ENCODE assay signal across 14 cellular contexts in the genomic region with DNA sequence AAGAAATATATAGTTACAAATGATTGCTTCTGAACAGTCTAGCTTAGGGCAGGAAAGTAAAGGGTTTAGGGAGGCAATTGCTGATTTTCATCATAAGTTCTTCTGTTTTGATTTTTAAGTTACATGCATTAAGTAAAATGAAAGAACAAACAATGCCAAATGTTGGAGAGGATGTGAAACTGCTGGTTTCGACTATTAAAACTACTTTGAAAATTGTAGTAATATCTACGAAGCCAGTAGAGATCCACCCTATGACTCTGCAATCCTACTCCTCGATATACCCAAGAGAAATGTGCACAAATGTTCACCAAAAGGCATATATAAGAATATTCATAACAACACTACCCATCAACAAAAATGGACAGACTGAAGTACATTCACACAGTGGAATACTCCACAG. TPM values are rescaled to one million over a fixed set of nuclear protein-coding genes. Genes with fewer than 3 reads are reported as not detected.
DNase-seq lines count a peak whose midpoint lies in the region; ATAC-seq and TF ChIP-seq lines count a peak whose summit lies in the region.
"Had no signal": no experiment of that assay in that cellular context is flagged by ENCODE, and none has a peak within 500 bp of the region (broad histone marks: within the 10 kb centered on the region; RNA-seq: fewer than 3 reads in every experiment).

No MANE protein-coding gene starts in this region.

- H3K27me3 ChIP-seq in neuronal stem cell (ENCODE audit: control insufficient read depth in 3 of 3, insufficient read depth in 3 of 3, low read depth in 1 of 3, low read length in 3 of 3) (no peaks in the 10 kb centered on the region), lower lobe of right lung (ENCODE audit: low read depth) (no peaks in the 10 kb centered on the region)
- H3K27me3 ChIP-seq: brain microvascular endothelial cell had no signal

- H3K4me1 Mint-ChIP-seq in IgD-negative memory B cell: peaks cover 29 to 59% (median 33%) of the 10 kb centered on the region in 3 donors
- H3K4me1 Mint-ChIP-seq: nephron had no signal

- H3K27ac ChIP-seq in neuronal stem cell (replicated peaks; ENCODE audit: low read length): no peak overlapping the region
- no peak overlapping the region for H3K27ac ChIP-seq in lower lobe of right lung
- H3K27ac ChIP-seq: brain microvascular endothelial cell had no signal

- no peak overlapping the region for H3K23ac ChIP-seq in neuronal stem cell (ENCODE audit: low read depth, low read length, poor library complexity)

- H3K4me1 ChIP-seq in neuronal stem cell (ENCODE audit: control insufficient read depth in 2 of 2, insufficient read depth in 1 of 2, low read depth in 1 of 2, low read length in 2 of 2): peaks cover 0 to 2% of the 10 kb centered on the region in 2 donors
- peaks cover 24% of the 10 kb centered on the region for H3K4me1 ChIP-seq in lower lobe of right lung

- no peak overlapping the region for H2AFZ ChIP-seq in neuronal stem cell (ENCODE audit: low read length)

- intact Hi-C loops in lower lobe of right lung (cut with DNase I): no loop called here

- H2BK5ac ChIP-seq in neuronal stem cell (ENCODE audit: low read length): no peak overlapping the region

- H3K4me3 ChIP-seq in GM12865 (ENCODE audit: low read depth, low read length) (no peak overlapping the region; the same call in 1 of the 2 replicates), neuronal stem cell (ENCODE audit: low read length in 2 of 2) (no peak overlapping the region), lower lobe of right lung (no peak overlapping the region)

- H2BK12ac ChIP-seq in neuronal stem cell (ENCODE audit: low read length): no peak overlapping the region

- DNase-seq in GM12865 (ENCODE audit: low read depth) (peak; percentile 44), neuronal stem cell (ENCODE audit: low spot score) (no peak), lower lobe of right lung (no peak), DMS79 (lab: John Stamatoyannopoulos, UW) (no peak)
- DNase-seq in stimulated activated CD4-positive, alpha-beta T cell treated with anti-CD3 and anti-CD28 coated beads, Interleukin-4, amount 100 ng/mL, for 1 hour: no peak
- DNase-seq: activated T-cell treated with anti-CD3 and anti-CD28 coated beads for 4 hours; brain microvascular endothelial cell; islet precursor cell; stimulated activated CD4-positive, alpha-beta T cell treated with anti-CD3 and anti-CD28 coated beads, Interleukin-12 subunit alpha, Interleukin-12 subunit beta, amount 100 ng/mL, for 4 hours; stimulated activated naive CD4-positive, alpha-beta T cell treated with Interleukin-2 at 50 U/mL for 16 hours had no signal

- H2AK5ac ChIP-seq in neuronal stem cell (ENCODE audit: low read depth, low read length): no peak overlapping the region

- H3K36me3 Mint-ChIP-seq in IgD-negative memory B cell: peaks cover 2% of the 10 kb centered on the region

- peaks cover 0 to 6% of the 10 kb centered on the region in 2 donors for H3K36me3 ChIP-seq in neuronal stem cell (replicated peaks in 1 of 2; ENCODE audit: control insufficient read depth in 2 of 2, insufficient read depth in 2 of 2, low read length in 2 of 2)
- H3K36me3 ChIP-seq in lower lobe of right lung: no peaks in the 10 kb centered on the region
- H3K36me3 ChIP-seq: brain microvascular endothelial cell had no signal

- WGBS in neuronal stem cell (ENCODE audit: extremely low coverage in 2 of 2, insufficient read length in 2 of 2, insufficient replicate concordance in 1 of 2), 2 donors: no CpG with 5 or more reads among the region's 3 CpGs

- ATAC-seq in GM19438 (IDR thresholded peaks at IDR 0.05; ENCODE audit: low read depth, unreplicated experiment) (peak; percentile 77), HG02870 (IDR thresholded peaks at IDR 0.05; ENCODE audit: unreplicated experiment) (peak; percentile 83), lower lobe of right lung (no peak)

- H3K9me3 ChIP-seq in neuronal stem cell (replicated peaks in 1 of 2; ENCODE audit: control insufficient read depth in 2 of 2, insufficient read depth in 1 of 2, low read depth in 1 of 2, low read length in 2 of 2) (no peaks in the 10 kb centered on the region), lower lobe of right lung (no peaks in the 10 kb centered on the region)

- H4K91ac ChIP-seq in neuronal stem cell (ENCODE audit: low read depth, low read length, poor library complexity): no peak overlapping the region

- H2BK15ac ChIP-seq in neuronal stem cell (ENCODE audit: low read length): no peak overlapping the region

- peak overlapping the region in 1 of 4 donors; percentile 54 for H3K4me3 Mint-ChIP-seq in IgD-negative memory B cell
- H3K4me3 Mint-ChIP-seq: nephron had no signal

- no peak overlapping the region for H4K8ac ChIP-seq in neuronal stem cell (ENCODE audit: low read depth, low read length)

- H3K9ac ChIP-seq in neuronal stem cell (ENCODE audit: low read depth, low read length, poor library complexity): no peak overlapping the region

- no peak overlapping the region for H2BK120ac ChIP-seq in neuronal stem cell (ENCODE audit: low read depth, low read length)

- peak overlapping the region in 2 of 3 donors; percentile 6 to 24 for H3K27ac Mint-ChIP-seq in IgD-negative memory B cell
- H3K27ac Mint-ChIP-seq: nephron had no signal

- TF ChIP-seq CTCF in GM12865 (IDR thresholded peaks at IDR 0.05; ENCODE audit: insufficient read depth, low read depth, low read length, missing control alignments): no peak
- no peak for TF ChIP-seq CTCF in lower lobe of right lung (IDR thresholded peaks at IDR 0.05)

- H3K4ac ChIP-seq in neuronal stem cell (ENCODE audit: low read length): no peak overlapping the region

- H3K14ac ChIP-seq in neuronal stem cell (ENCODE audit: low read length): no peak overlapping the region

- H3K79me1 ChIP-seq in neuronal stem cell (ENCODE audit: low read depth, low read length): no peaks in the 10 kb centered on the region

- no peak overlapping the region for H3K4me2 ChIP-seq in neuronal stem cell (ENCODE audit: insufficient read depth, low read length, poor library complexity, severe bottlenecking)

- no peak overlapping the region for H3K18ac ChIP-seq in neuronal stem cell (ENCODE audit: low read length)

- H3K27me3 Mint-ChIP-seq in IgD-negative memory B cell: no peaks in the 10 kb centered on the region

- H3K9me3 Mint-ChIP-seq in IgD-negative memory B cell: no peaks in the 10 kb centered on the region
- H3K9me3 Mint-ChIP-seq: nephron had no signal

RNA-seq across cellular contexts. Expression of gene PDZD8, which starts 24.3 kb away (rescaled TPM):
- 8.2 TPM for polyA plus RNA-seq in IgD-negative memory B cell
- 13.0 TPM for polyA plus RNA-seq in neuronal stem cell (2013, experiment 1 of 2)
- 12.7 TPM for polyA plus RNA-seq in neuronal stem cell (2013, experiment 2 of 2)
- total RNA-seq in lower lobe of right lung: 29.4 TPM

Comparison
In these comparisons a context has a peak if more than half of its experiments do, and no peak if none do; other contexts are left out.
1. ATAC-seq: peak in GM19438 (single experiment) and HG02870 (single experiment); none in lower lobe of right lung (0 of 2).